Comparison of ENCODE assay signal across 1 cellular context in genomic region chr2:62229082-62229620, GRCh38.
TF ChIP-seq lines count a peak whose summit lies in the region.

No MANE protein-coding gene starts in this region.

TF ChIP-seq in H1, 55 proteins besides CTCF, POLR2A, EP300 and RAD21:
- no peak for TF ChIP-seq SP2 (IDR thresholded peaks at IDR 0.05; ENCODE audit: low read length)
- TF ChIP-seq CEBPB (IDR thresholded peaks at IDR 0.05; ENCODE audit: low read depth, low read length), result no peak
- TF ChIP-seq E2F6 (IDR thresholded peaks at IDR 0.05), result no peak
- TF ChIP-seq KDM5A (IDR thresholded peaks at IDR 0.05; ENCODE audit: low read length), result no peak
